ENCODE assay signal across 24 cellular contexts in genomic region chr17:14333506-14333905, GRCh38.
"Had no signal": no experiment of that assay in that cellular context is flagged by ENCODE, and none has a peak within 500 bp of the region (broad histone marks: within the 10 kb centered on the region; RNA-seq: fewer than 3 reads in every experiment).

No MANE protein-coding gene starts in this region.

- H3K27me3 Mint-ChIP-seq: activated CD4-positive, alpha-beta memory T cell treated with anti-CD3 and anti-CD28 coated beads, Interleukin-2, amount 10 ng/mL, durations not matched to agents 7 days and 5 days; activated T-cell treated with anti-CD3 and anti-CD28 coated beads, Interleukin-2, amount 50 U/mL, for 24 hours had no signal

- H3K36me3 Mint-ChIP-seq: mesothelial cell of epicardium had no signal

- H3K4me3 ChIP-seq: cardiac muscle cell, dorsolateral prefrontal cortex, hepatocyte, lower lobe of right lung, tibial artery, uterus had no signal

- H3K27ac Mint-ChIP-seq: activated CD4-positive, alpha-beta memory T cell treated with anti-CD3 and anti-CD28 coated beads, Interleukin-2, amount 10 ng/mL, durations not matched to agents 7 days and 5 days; endodermal cell; mesothelial cell of epicardium had no signal

- H3K4me2 ChIP-seq: hepatocyte had no signal

- DNase-seq: activated CD4-positive, alpha-beta memory T cell treated with anti-CD3 and anti-CD28 coated beads, Interleukin-2, amount 10 ng/mL, durations not matched to agents 7 days and 5 days; activated CD4-positive, alpha-beta T cell treated with anti-CD3 and anti-CD28 coated beads for 48 hours; activated CD4-positive, CD25-positive, alpha-beta regulatory T cell; activated gamma-delta T cell treated with Interleukin-2 at 50 U/mL for 16 hours; activated T-cell treated with anti-CD3 and anti-CD28 coated beads, Interleukin-2, amount 50 U/mL, for 24 hours; amygdala; dorsolateral prefrontal cortex; foreskin keratinocyte; left cardiac atrium; lower lobe of right lung; retina; stimulated activated naive CD4-positive, alpha-beta T cell; substantia nigra; T1000; tibial artery; uterus had no signal

- H3K27me3 ChIP-seq: cardiac muscle cell, foreskin keratinocyte, uterus had no signal

- H2AFZ ChIP-seq: hepatocyte had no signal

- FAIRE-seq: islet of Langerhans had no signal

- H3K4me3 Mint-ChIP-seq: activated CD4-positive, alpha-beta memory T cell treated with anti-CD3 and anti-CD28 coated beads, Interleukin-2, amount 10 ng/mL, durations not matched to agents 7 days and 5 days; activated T-cell treated with anti-CD3 and anti-CD28 coated beads, Interleukin-2, amount 50 U/mL, for 24 hours; endodermal cell; mesothelial cell of epicardium; neural crest cell had no signal

- H3K9me3 Mint-ChIP-seq: activated CD4-positive, alpha-beta memory T cell treated with anti-CD3 and anti-CD28 coated beads, Interleukin-2, amount 10 ng/mL, durations not matched to agents 7 days and 5 days; activated naive CD4-positive, alpha-beta T cell treated with anti-CD3 and anti-CD28 coated beads, Interleukin-2, amount 50 U/mL, for 72 hours; activated T-cell treated with anti-CD3 and anti-CD28 coated beads, Interleukin-2, amount 50 U/mL, for 24 hours; endodermal cell; mesothelial cell of epicardium had no signal

- ATAC-seq: activated naive CD4-positive, alpha-beta T cell treated with anti-CD3 and anti-CD28 coated beads, Interleukin-2, amount 50 U/mL, for 72 hours; foreskin keratinocyte; left cardiac atrium; lower lobe of right lung had no signal

- H3K36me3 ChIP-seq: cardiac muscle cell, lower lobe of right lung, tibial artery, uterus had no signal

- H3K9me3 ChIP-seq: lower lobe of right lung, tibial artery, uterus had no signal

- H3K27ac ChIP-seq: cardiac muscle cell, dorsolateral prefrontal cortex, epithelial cell of prostate, foreskin keratinocyte, hepatocyte, lower lobe of right lung, tibial artery, uterus had no signal

- H3K4me1 ChIP-seq: foreskin keratinocyte, lower lobe of right lung, tibial artery, uterus had no signal
